Comparison of ENCODE assay signal across 8 cellular contexts in genomic region chr10:95445223-95445836, GRCh38.
A peak's percentile ranks its signal among the peaks of the same experiment; 100 is the strongest.
DNase-seq lines count a peak whose midpoint lies in the region; ATAC-seq and TF ChIP-seq lines count a peak whose summit lies in the region.

No MANE protein-coding gene starts in this region.

- H3K27me3 ChIP-seq in IMR-90 (ENCODE audit: control insufficient read depth, insufficient read depth, low read length) (peaks cover 8% of the 10 kb centered on the region), duodenal mucosa (ENCODE audit: control insufficient read depth in 1 of 2, insufficient read depth in 2 of 2, low read length in 2 of 2) (no peaks in the 10 kb centered on the region), transverse colon (no peaks in the 10 kb centered on the region)

- H3K9me3 Mint-ChIP-seq in progenitor cell of endocrine pancreas (ENCODE audit: low read depth): no peaks in the 10 kb centered on the region

- no peaks in the 10 kb centered on the region for H3K27me3 Mint-ChIP-seq in progenitor cell of endocrine pancreas

- no TSS peak for BruUV-seq in IMR-90 (replicated peaks; lab: Mats Ljungman, UMichigan)

- DNase-seq in IMR-90 (peak; percentile 53), lower leg skin (ENCODE audit: low spot score in 2 of 2) (peak; percentile 68 to 89), transverse colon (peak; percentile 69), progenitor cell of endocrine pancreas (ENCODE audit: low spot score, unreplicated experiment) (no peak), NCI-H345 treated with DMSO at 0.1 percent for 48 hours (lab: John Stamatoyannopoulos, UW; ENCODE audit: unreplicated experiment) (no peak)

- peak; percentile 8 for TF ChIP-seq EP300 in transverse colon (IDR thresholded peaks at IDR 0.05; ENCODE audit: low read depth)

- 10% methylated on average over 3 of the region's 6 CpGs; no CpG with 5 or more reads in 1 of the 2 experiments for WGBS in IMR-90 (ENCODE audit: extremely low coverage in 2 of 2, insufficient read length in 1 of 2), 2 experiments
- 37 to 53% methylated on average over 6 of the region's 6 CpGs for WGBS in lower leg skin, 2 donors
- 39 to 79% methylated on average over 3 to 6 of the region's 6 CpGs for WGBS in transverse colon (ENCODE audit: low coverage in 1 of 2), 2 donors

- no peak overlapping the region for H2BK15ac ChIP-seq in IMR-90 (ENCODE audit: low read depth, low read length)

- no peak overlapping the region for H2BK5ac ChIP-seq in IMR-90 (ENCODE audit: low read depth, low read length, poor library complexity, severe bottlenecking)

- no peak overlapping the region for H3K4ac ChIP-seq in IMR-90 (ENCODE audit: low read depth, low read length)

- H3K9ac ChIP-seq in IMR-90 (ENCODE audit: low read depth, low read length) (no peak overlapping the region), duodenal mucosa (ENCODE audit: low read depth in 1 of 2, low read length in 2 of 2) (no peak overlapping the region)

- H3K18ac ChIP-seq in IMR-90 (ENCODE audit: low read depth, low read length): no peak overlapping the region

- no peak overlapping the region for H3K27ac ChIP-seq in IMR-90 (ENCODE audit: insufficient read depth, low read length)
- peak overlapping the region; percentile 59 for H3K27ac ChIP-seq in duodenal mucosa (ENCODE audit: low read depth, low read length)
- H3K27ac ChIP-seq in transverse colon: peak overlapping the region; percentile 77 to 89 (median 88)

- no peaks in the 10 kb centered on the region for H4K20me1 ChIP-seq in IMR-90 (ENCODE audit: insufficient read depth, low read length)

- peak overlapping the region; percentile 56 for H2AK9ac ChIP-seq in IMR-90 (replicated peaks; ENCODE audit: low read depth, low read length, poor library complexity)

- TF ChIP-seq RAD21 in IMR-90 (IDR thresholded peaks at IDR 0.05; ENCODE audit: low read length): no peak

- no peaks in the 10 kb centered on the region; the same call in 1 of the 2 replicates for H3K9me1 ChIP-seq in IMR-90 (ENCODE audit: insufficient read depth, low read length)

- intact Hi-C loops in IMR-90 (cut with micrococcal nuclease) (loop anchor here (5.0 kb wide), 1 partner anchor 313 kb away; no protein-coding TSS in a partner anchor), lower leg skin (cut with DNase I; ENCODE audit: low total_unique reads) (no loop called here), transverse colon (cut with DNase I; ENCODE audit: low total_unique reads) (loop anchor here (10.0 kb wide), 1 partner anchor 119 kb away; the partner anchor contains the start of gene SORBS1)

- H3K4me1 ChIP-seq in IMR-90 (ENCODE audit: control insufficient read depth, insufficient read depth, low read length) (peaks cover 3% of the 10 kb centered on the region), duodenal mucosa (ENCODE audit: control insufficient read depth in 1 of 2, insufficient read depth in 2 of 2, low read length in 2 of 2) (peaks cover 8 to 13% of the 10 kb centered on the region in 2 donors), transverse colon (peaks cover 16 to 49% (median 35%) of the 10 kb centered on the region in 4 donors)

- dilution Hi-C loops in IMR-90 (cut with HindIII; ENCODE audit: low sequenced_read_pairs, unreplicated experiment): no loop called here

- H3K79me1 ChIP-seq in IMR-90 (ENCODE audit: low read depth in 1 of 2, low read length in 2 of 2): no peaks in the 10 kb centered on the region

- no peak overlapping the region for H3K14ac ChIP-seq in IMR-90 (replicated peaks; ENCODE audit: low read depth, low read length)

- POLR2A ChIA-PET in IMR-90 (lab: Charles Lee; ENCODE audit: unreplicated experiment): no interaction called here

- H3K4me1 Mint-ChIP-seq in progenitor cell of endocrine pancreas (ENCODE audit: low read depth): peaks cover 7% of the 10 kb centered on the region

- H3K36me3 ChIP-seq in IMR-90 (ENCODE audit: control insufficient read depth, insufficient read depth, low read length) (no peaks in the 10 kb centered on the region), duodenal mucosa (ENCODE audit: control insufficient read depth in 1 of 2, insufficient read depth in 2 of 2, low read length in 2 of 2) (no peaks in the 10 kb centered on the region), transverse colon (no peaks in the 10 kb centered on the region)

- no peak overlapping the region for H2BK120ac ChIP-seq in IMR-90 (ENCODE audit: low read depth, low read length)

- TF ChIP-seq CTCF in IMR-90 (conservative IDR thresholded peaks at IDR 0.05; ENCODE audit: low read depth, low read length): no peak
- no peak for TF ChIP-seq CTCF in lower leg skin (IDR thresholded peaks at IDR 0.05)
- no peak for TF ChIP-seq CTCF in transverse colon (IDR thresholded peaks at IDR 0.05)
- TF ChIP-seq CTCF in progenitor cell of endocrine pancreas (IDR thresholded peaks at IDR 0.05; ENCODE audit: unreplicated experiment): no peak

- H2AFZ ChIP-seq in IMR-90 (replicated peaks; ENCODE audit: low read length, poor library complexity): peak overlapping the region; percentile 9

- H3K56ac ChIP-seq in IMR-90 (ENCODE audit: extremely low read depth, insufficient read depth, low read length): no peak overlapping the region

- H4K91ac ChIP-seq in IMR-90 (ENCODE audit: insufficient read depth, low read depth, low read length): no peak overlapping the region

- H3K9me3 ChIP-seq in IMR-90 (ENCODE audit: control insufficient read depth, insufficient read depth, low read length): no peaks in the 10 kb centered on the region
- no peaks in the 10 kb centered on the region for H3K9me3 ChIP-seq in duodenal mucosa (ENCODE audit: control insufficient read depth in 1 of 2, low read length in 2 of 2)
- H3K9me3 ChIP-seq in transverse colon: no peaks in the 10 kb centered on the region

- no peak overlapping the region for H3K23ac ChIP-seq in IMR-90 (ENCODE audit: low read depth, low read length)

- H3K4me2 ChIP-seq in IMR-90 (ENCODE audit: low read depth, low read length): peak overlapping the region; percentile 36

- no peak overlapping the region for H4K5ac ChIP-seq in IMR-90 (ENCODE audit: low read depth, low read length)

- no peak overlapping the region for H4K8ac ChIP-seq in IMR-90 (ENCODE audit: low read depth in 2 of 2, low read length in 2 of 2)

- no peak overlapping the region for H2AK5ac ChIP-seq in IMR-90 (ENCODE audit: low read depth, low read length)

- no peak overlapping the region for H3K27ac Mint-ChIP-seq in progenitor cell of endocrine pancreas

- in situ Hi-C loops in IMR-90 (cut with MboI; ENCODE audit: low sequenced_read_pairs) (no loop called here), transverse colon (cut with MboI; ENCODE audit: low pct_ligation_motif_present in 1 of 4, low pct_unique_long_range_greater_than_20kb in 1 of 4, low sequenced_read_pairs in 3 of 4) (loop anchor here in 1 of 4 donors (25.0 kb wide), 1 partner anchor 392 kb away; no protein-coding TSS in a partner anchor)

- H2BK20ac ChIP-seq in IMR-90 (ENCODE audit: low read depth, low read length): no peak overlapping the region; the same call in 1 of the 2 replicates

- H3K36me3 Mint-ChIP-seq in progenitor cell of endocrine pancreas (ENCODE audit: insufficient read depth): no peaks in the 10 kb centered on the region

- ATAC-seq in IMR-90 (ENCODE audit: low read depth) (peak; percentile 84), GM19324 (IDR thresholded peaks at IDR 0.05; ENCODE audit: low FRiP score, unreplicated experiment) (no peak), HG03139 (IDR thresholded peaks at IDR 0.05; ENCODE audit: unreplicated experiment) (no peak)

- no peak overlapping the region for H3K4me3 Mint-ChIP-seq in progenitor cell of endocrine pancreas (ENCODE audit: low read depth)

- CTCF ChIA-PET in IMR-90 (lab: Yijun Ruan, JAX): interaction anchor here (0.5 to 1.7 kb wide), 6 partner anchors 10 to 884 kb away, joined by 3 to 9 read pairs (median 6); no protein-coding TSS in a partner anchor

- TF ChIP-seq POLR2A in IMR-90 (IDR thresholded peaks at IDR 0.05; ENCODE audit: low read depth, low read length) (no peak), lower leg skin (IDR thresholded peaks at IDR 0.05) (no peak), transverse colon (IDR thresholded peaks at IDR 0.05) (no peak)

- H3K4me3 ChIP-seq in IMR-90 (ENCODE audit: insufficient read depth, low read depth, low read length) (no peak overlapping the region), duodenal mucosa (ENCODE audit: low read depth in 1 of 2, low read length in 2 of 2) (no peak overlapping the region), lower leg skin (ENCODE audit: low read depth, poor library complexity, severe bottlenecking) (no peak overlapping the region), transverse colon (no peak overlapping the region)

TF ChIP-seq in IMR-90, 13 proteins besides CTCF, POLR2A, EP300 and RAD21:
- TF ChIP-seq RFX5 (IDR thresholded peaks at IDR 0.05; ENCODE audit: low read depth, low read length) (no peak), MAFK (IDR thresholded peaks at IDR 0.05; ENCODE audit: low read depth, low read length) (no peak), SMC3 (IDR thresholded peaks at IDR 0.05; ENCODE audit: low read depth, low read length) (no peak), BHLHE40 (IDR thresholded peaks at IDR 0.05; ENCODE audit: low read depth, low read length) (no peak), RCOR1 (IDR thresholded peaks at IDR 0.05; ENCODE audit: insufficient replicate concordance, low read length) (no peak), CHD1 (IDR thresholded peaks at IDR 0.05; ENCODE audit: low read depth, low read length) (no peak), ELK1 (IDR thresholded peaks at IDR 0.05; ENCODE audit: borderline replicate concordance, low read depth, low read length) (no peak), USF2 (IDR thresholded peaks at IDR 0.05; ENCODE audit: low read depth, low read length) (no peak)
TF ChIP-seq in IMR-90: peak in this region for 0.

Comparison
In these comparisons a context has a peak if more than half of its experiments do, and no peak if none do; other contexts are left out.
1. DNase-seq: peak in IMR-90 (single experiment), lower leg skin (2 of 2) and transverse colon (single experiment); none in progenitor cell of endocrine pancreas (single experiment) and NCI-H345 treated with DMSO at 0.1 percent for 48 hours (single experiment).